Comparison of ENCODE assay signal across 8 cellular contexts in genomic region chr20:57435498-57436222, GRCh38. TPM values are rescaled to one million over a fixed set of nuclear protein-coding genes. Genes with fewer than 3 reads are reported as not detected.
A peak's percentile ranks its signal among the peaks of the same experiment; 100 is the strongest.
DNase-seq lines count a peak whose midpoint lies in the region; ATAC-seq, FAIRE-seq and TF ChIP-seq lines count a peak whose summit lies in the region.

No MANE protein-coding gene starts in this region.

- CTCF ChIA-PET in PC-9 (lab: Charles Lee), result no interaction called here

- in situ Hi-C loops in brain microvascular endothelial cell (cut with HindIII; ENCODE audit: low pct_ligation_motif_present, low sequenced_read_pairs), result no loop called here

- no peaks in the 10 kb centered on the region for H3K36me3 ChIP-seq in PC-9 (ENCODE audit: low read depth)
- H3K36me3 ChIP-seq in brain microvascular endothelial cell (replicated peaks), result no peaks in the 10 kb centered on the region

- no peak; the same call in 1 of the 2 replicates for TF ChIP-seq CTCF in PC-9 (conservative IDR thresholded peaks at IDR 0.05)
- TF ChIP-seq CTCF in brain microvascular endothelial cell (IDR thresholded peaks at IDR 0.05; ENCODE audit: low read depth, low read length, missing control alignments), result no peak

- H3K4me3 ChIP-seq in PC-9, result no peak overlapping the region
- no peak overlapping the region for H3K4me3 ChIP-seq in brain microvascular endothelial cell (ENCODE audit: low read depth, low read length)

- ATAC-seq in left lobe of liver (peak; percentile 61), GM21526 (IDR thresholded peaks at IDR 0.05; ENCODE audit: low FRiP score, unreplicated experiment) (no peak), GM21381 (IDR thresholded peaks at IDR 0.05; ENCODE audit: unreplicated experiment) (no peak)

- peaks cover 27% of the 10 kb centered on the region; the same call in 1 of the 2 replicates for H3F3A ChIP-seq in PC-9 (ENCODE audit: insufficient read depth, low read depth)

- intact Hi-C loops in PC-9 (cut with micrococcal nuclease; ENCODE audit: unreplicated experiment), result loop anchor here (2.0 to 10.0 kb wide), 5 partner anchors 37 to 648 kb away; no protein-coding TSS in a partner anchor

- H4K20me1 ChIP-seq in PC-9 (ENCODE audit: insufficient read depth), result no peaks in the 10 kb centered on the region

- peak; percentile 95 for FAIRE-seq in urothelium cell line (lab: Jason Lieb, UNC)

- DNase-seq in COLO668 (lab: John Stamatoyannopoulos, UW; ENCODE audit: unreplicated experiment) (peak; percentile 98), Kasumi-1 (lab: John Stamatoyannopoulos, UW) (peak; percentile 23 to 55), PC-9 (peak; percentile 96 to 99), brain microvascular endothelial cell (peak; percentile 12), left lobe of liver (ENCODE audit: low spot score) (peak; percentile 89), urothelium cell line (ENCODE audit: low spot score) (peak; percentile 98)

- H3K27me3 ChIP-seq in PC-9 (ENCODE audit: insufficient read depth, low read depth) (no peaks in the 10 kb centered on the region), brain microvascular endothelial cell (replicated peaks) (peaks cover 15% of the 10 kb centered on the region)

- no peaks in the 10 kb centered on the region for H3K9me2 ChIP-seq in PC-9 (ENCODE audit: insufficient read depth)

- POLR2A ChIA-PET in PC-9 (lab: Charles Lee; ENCODE audit: unreplicated experiment), result interaction anchor here (0.5 to 0.8 kb wide), 8 partner anchors 17 to 705 kb away, joined by 3 to 43 read pairs (median 3); partner anchors contain the start of gene RBM38

- peaks cover 53% of the 10 kb centered on the region for H3K4me1 ChIP-seq in PC-9 (replicated peaks; ENCODE audit: insufficient read depth)

- H3K27ac ChIP-seq in PC-9 (peak overlapping the region; percentile 22), brain microvascular endothelial cell (no peak overlapping the region)

- BruUV-seq in PC-9 (replicated peaks; lab: Mats Ljungman, UMichigan), result no TSS peak

- H2AFZ ChIP-seq in PC-9, result no peak overlapping the region

- H3K79me2 ChIP-seq in PC-9 (ENCODE audit: low read depth), result no peaks in the 10 kb centered on the region

- H3K4me2 ChIP-seq in PC-9, result peak overlapping the region; percentile 57

- no peaks in the 10 kb centered on the region for H3K9me3 ChIP-seq in PC-9 (ENCODE audit: insufficient read depth, low read depth)

RNA-seq across cellular contexts. Expression of gene RBM38, which starts 44.5 kb away (rescaled TPM):
- total RNA-seq in PC-9 (2021) (19.3 and 25.6 TPM in 2 replicates), left lobe of liver (6.0 TPM)

Comparison
In these comparisons a context has a peak if more than half of its experiments do, and no peak if none do; other contexts are left out.
1. DNase-seq: peak in every context shown above with its lines; median percentile 98 in COLO668; 98 in urothelium cell line; 98 in PC-9; 89 in left lobe of liver; 39 in Kasumi-1; 12 in brain microvascular endothelial cell.